In genomic region chr6:95545226-95545625, GRCh38 we compare ENCODE assay signal across 1 cellular context.
TF ChIP-seq lines count a peak whose summit lies in the region.

No MANE protein-coding gene starts in this region.

TF ChIP-seq in H1, 55 proteins besides CTCF, POLR2A, EP300 and RAD21:
- TF ChIP-seq MAX (IDR thresholded peaks at IDR 0.05) (no peak), RBBP5 (IDR thresholded peaks at IDR 0.05; ENCODE audit: borderline replicate concordance, low read depth, low read length) (no peak), CHD1 (IDR thresholded peaks at IDR 0.05; ENCODE audit: low read depth, low read length) (no peak), TCF12 (IDR thresholded peaks at IDR 0.05; ENCODE audit: low read depth, low read length) (no peak), EGR1 (IDR thresholded peaks at IDR 0.05; ENCODE audit: borderline replicate concordance, low read depth, low read length) (no peak), RXRA (IDR thresholded peaks at IDR 0.05; ENCODE audit: insufficient read depth, low read depth, low read length) (no peak), SIX5 (IDR thresholded peaks at IDR 0.05; ENCODE audit: low read depth, low read length) (no peak), KDM1A (IDR thresholded peaks at IDR 0.05; ENCODE audit: borderline replicate concordance, low read length) (no peak), KDM5A (IDR thresholded peaks at IDR 0.05; ENCODE audit: low read length) (no peak), SP2 (IDR thresholded peaks at IDR 0.05; ENCODE audit: low read length) (no peak), ATF3 (IDR thresholded peaks at IDR 0.05; ENCODE audit: insufficient read depth, low read depth, low read length) (no peak), CEBPB (IDR thresholded peaks at IDR 0.05; ENCODE audit: low read depth, low read length) (no peak), GABPA (IDR thresholded peaks at IDR 0.05; ENCODE audit: borderline replicate concordance, insufficient read depth, low read length) (no peak), TAF7 (optimal IDR thresholded peaks at IDR 0.05; ENCODE audit: borderline replicate concordance, low read depth, low read length) (no peak)
TF ChIP-seq in H1: peak in this region for 0.
